ENCODE assay signal across 19 cellular contexts in the genomic region with DNA sequence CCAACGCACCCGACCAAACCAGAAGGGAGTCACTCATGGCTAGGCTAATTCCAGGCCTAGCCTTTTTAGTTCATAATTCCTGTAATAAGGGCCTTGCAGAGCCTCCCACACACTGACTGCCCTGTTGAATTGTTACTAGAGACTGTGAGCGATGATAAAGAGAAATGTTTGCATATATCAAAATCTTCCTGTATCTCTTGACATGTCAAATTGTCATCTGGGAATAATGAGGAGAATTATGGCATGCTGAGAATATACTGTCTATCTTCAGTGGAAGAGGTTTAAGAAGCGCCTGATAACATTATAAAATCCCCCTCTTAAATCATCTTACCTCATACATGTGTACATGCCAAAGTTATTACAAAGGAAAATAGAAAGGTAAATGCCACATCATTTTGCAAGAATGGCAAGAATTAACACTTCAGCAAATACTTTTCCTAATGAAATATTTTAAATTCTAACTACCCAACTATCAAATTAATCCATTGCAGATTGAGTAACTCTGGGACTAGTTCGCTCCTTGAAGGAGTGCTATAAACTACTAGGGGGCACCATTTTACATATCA.
DNase-seq lines count a peak whose midpoint lies in the region; ATAC-seq, FAIRE-seq and TF ChIP-seq lines count a peak whose summit lies in the region.
"Had no signal": no experiment of that assay in that cellular context is flagged by ENCODE, and none has a peak within 500 bp of the region (broad histone marks: within the 10 kb centered on the region; RNA-seq: fewer than 3 reads in every experiment).

No MANE protein-coding gene starts in this region.

- peak; percentile 32 for FAIRE-seq in A549 (lab: Jason Lieb, UNC)
- FAIRE-seq: HTR-8/SVneo had no signal

- POLR2A ChIA-PET in A549 (lab: Yijun Ruan, JAX): no interaction called here

- no peaks in the 10 kb centered on the region for H3K36me3 ChIP-seq in Peyer's patch
- H3K36me3 ChIP-seq: MG63 had no signal

- TF ChIP-seq CTCF in A549 (IDR thresholded peaks at IDR 0.05) (no peak), retinal pigment epithelial cell (conservative IDR thresholded peaks at IDR 0.05; ENCODE audit: low read depth, low read length) (peak; percentile 10), Peyer's patch (IDR thresholded peaks at IDR 0.05) (no peak)

- TF ChIP-seq POLR2A in A549 (IDR thresholded peaks at IDR 0.05; ENCODE audit: low read length): no peak
- no peak for TF ChIP-seq POLR2A in Peyer's patch (IDR thresholded peaks at IDR 0.05)

- TF ChIP-seq RAD21 in A549 (conservative IDR thresholded peaks at IDR 0.05 in 1 of 2, IDR thresholded peaks at IDR 0.05 in 1 of 2): no peak

- WGBS in A549 (ENCODE audit: missing lambda C conversion rate): 58% methylated on average over 5 of the region's 5 CpGs

- no peak overlapping the region for H3K4me2 ChIP-seq in A549

- no peaks in the 10 kb centered on the region for H3K27me3 ChIP-seq in Peyer's patch
- H3K27me3 ChIP-seq: MG63 had no signal

- H3K4me1 ChIP-seq in A549: no peaks in the 10 kb centered on the region
- no peaks in the 10 kb centered on the region for H3K4me1 ChIP-seq in Peyer's patch

- no peak overlapping the region for H3K27ac ChIP-seq in A549
- no peak overlapping the region for H3K27ac ChIP-seq in Peyer's patch

- DNase-seq in A549 (ENCODE audit: low read depth in 1 of 2, low spot score in 1 of 2) (no peak), NCI-H226 (peak; percentile 82), kidney glomerular epithelial cell (lab: John Stamatoyannopoulos, UW) (peak; percentile 89), retinal pigment epithelial cell (ENCODE audit: low read depth) (peak; percentile 15), Peyer's patch (no peak)
- no peak for DNase-seq in activated T-cell treated with anti-CD3 and anti-CD28 coated beads, Interleukin-2, amount 50 U/mL, for 48 hours
- DNase-seq: 8988T; CD4-positive, alpha-beta T cell; H9; Kasumi-1; MG63; NCI-H1092; NCI-H146; NCI-H2081; NK-92 treated with Interleukin-12 subunit alpha and Interleukin-12 subunit beta, amount 100 ng/mL, for 24 hours; Right ventricle myocardium superior had no signal

- no peaks in the 10 kb centered on the region for H3K9me3 ChIP-seq in A549
- H3K9me3 ChIP-seq in Peyer's patch: no peaks in the 10 kb centered on the region
- H3K9me3 ChIP-seq: MG63 had no signal

- CTCF ChIA-PET in A549 (lab: Yijun Ruan, JAX): no interaction called here

- no peak for TF ChIP-seq EP300 in A549 (IDR thresholded peaks at IDR 0.05)

- ATAC-seq in A549 (no peak), GM19463 (IDR thresholded peaks at IDR 0.05; ENCODE audit: unreplicated experiment) (no peak)
- no peak for ATAC-seq in activated CD4-positive, CD25-positive, alpha-beta regulatory T cell treated with anti-CD3 and anti-CD28 coated beads, Interleukin-2, amount 50 U/mL, for 24 hours

- H3K4me3 ChIP-seq in A549 (no peak overlapping the region), retinal pigment epithelial cell (ENCODE audit: low read length) (no peak overlapping the region), Peyer's patch (no peak overlapping the region)
- H3K4me3 ChIP-seq: MG63 had no signal

TF ChIP-seq in A549, 52 proteins besides CTCF, POLR2A, EP300 and RAD21:
- TF ChIP-seq TP53 (CRISPR knock-in tag; IDR thresholded peaks at IDR 0.05): no peak
- TF ChIP-seq EHMT2 (IDR thresholded peaks at IDR 0.05; ENCODE audit: low read depth): no peak
- TF ChIP-seq ATOH8 (CRISPR knock-in tag; IDR thresholded peaks at IDR 0.05; ENCODE audit: low read depth): no peak
TF ChIP-seq in A549: peak in this region for 0.

Comparison
In these comparisons a context has a peak if more than half of its experiments do, and no peak if none do; other contexts are left out.
1. DNase-seq: peak in NCI-H226 (single experiment), kidney glomerular epithelial cell (single experiment) and retinal pigment epithelial cell (single experiment); none in A549 (0 of 2), Peyer's patch (0 of 3) and activated T-cell treated with anti-CD3 and anti-CD28 coated beads, Interleukin-2, amount 50 U/mL, for 48 hours (0 of 2).